In the genomic region with DNA sequence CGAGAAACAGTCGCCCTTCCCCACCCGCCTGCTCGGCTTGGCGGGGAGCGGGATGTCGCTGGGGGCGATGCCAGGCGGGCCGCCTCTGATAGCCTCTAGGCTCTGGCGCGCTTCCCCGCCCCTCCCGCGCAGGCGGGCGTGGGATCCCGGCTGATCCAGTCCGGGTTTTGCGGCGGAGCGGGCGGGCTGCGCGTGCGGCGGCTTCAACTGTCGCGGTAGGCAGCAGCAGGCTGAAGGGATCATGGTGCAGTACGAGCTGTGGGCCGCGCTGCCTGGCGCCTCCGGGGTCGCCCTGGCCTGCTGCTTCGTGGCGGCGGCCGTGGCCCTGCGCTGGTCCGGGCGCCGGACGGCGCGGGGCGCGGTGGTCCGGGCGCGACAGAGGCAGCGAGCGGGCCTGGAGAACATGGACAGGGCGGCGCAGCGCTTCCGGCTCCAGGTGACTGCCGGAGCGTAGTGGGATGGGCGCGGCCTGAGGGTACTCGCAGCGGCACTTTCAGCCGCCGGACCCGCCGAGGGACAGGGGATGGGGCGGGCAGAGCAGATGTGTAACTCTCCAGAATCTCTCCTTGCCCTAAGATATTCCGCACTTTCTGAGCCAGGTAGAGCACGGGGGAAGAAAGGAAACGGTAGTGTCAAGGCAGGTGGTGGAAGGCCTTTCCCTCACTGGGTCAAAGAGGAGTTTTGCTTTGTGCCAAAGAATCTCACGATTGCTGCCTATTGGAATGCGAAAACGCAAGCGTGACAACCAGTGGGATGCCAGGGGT, we compare ENCODE assay signal across 8 cellular contexts. TPM values are rescaled to one million over a fixed set of nuclear protein-coding genes. Genes with fewer than 3 reads are reported as not detected.
DNase-seq lines count a peak whose midpoint lies in the region; ATAC-seq lines count a peak whose summit lies in the region.

FAAH (plus strand) TSS at position 210 of the 764 bp plus-strand sequence; CDS start at position 242, 32 bp downstream.

- peaks cover 9% of the 10 kb centered on the region for H3K4me1 Mint-ChIP-seq in activated CD4-positive, alpha-beta T cell treated with anti-CD3 and anti-CD28 coated beads for 36 hours

- peak in 5 of 6 experiments; percentile 17 to 56 (median 41) for DNase-seq in stimulated activated naive CD4-positive, alpha-beta T cell (lab: John Stamatoyannopoulos, UW)
- no peak for DNase-seq in stimulated activated naive CD4-positive, alpha-beta T cell treated with Interleukin-2 at 50 U/mL for 16 hours (lab: John Stamatoyannopoulos, UW)
- DNase-seq in activated CD4-positive, alpha-beta T cell treated with anti-CD3 and anti-CD28 coated beads for 36 hours, result peak; percentile 79
- DNase-seq in cortex of kidney (lab: John Stamatoyannopoulos, UW) (peak; percentile 19), left lobe of liver (ENCODE audit: low spot score) (peak; percentile 87), MV-4-11 (lab: John Stamatoyannopoulos, UW) (no peak), HPDE6-E6E7 (ENCODE audit: extremely low spot score) (no peak)
- DNase-seq in stimulated activated CD4-positive, alpha-beta T cell treated with anti-CD3 and anti-CD28 coated beads, Interleukin-1b, Interleukin-23, amount 100 ng/mL, for 4 hours (ENCODE audit: low read depth in 2 of 2), result peak; percentile 15 to 45

- H3K27ac Mint-ChIP-seq in activated CD4-positive, alpha-beta T cell treated with anti-CD3 and anti-CD28 coated beads for 36 hours, result peak within 1 kb of the TSS; percentile 2

- CTCF ChIA-PET in activated CD4-positive, alpha-beta T cell treated with anti-CD3 and anti-CD28 coated beads for 36 hours (lab: Charles Lee), result interaction anchor here (0.6 to 0.7 kb wide), 2 partner anchors 9 to 60 kb away, joined by 3 to 4 read pairs; no protein-coding TSS in a partner anchor

- intact Hi-C loops in activated CD4-positive, alpha-beta T cell treated with anti-CD3 and anti-CD28 coated beads for 36 hours (cut with DNase I, micrococcal nuclease), result loop anchor here in 1 of 2 experiments (1.0 to 5.0 kb wide), 2 partner anchors 147 to 323 kb away; partner anchors contain the start of genes EFCAB14 and RAD54L

- peak within 1 kb of the TSS; percentile 66 for H3K4me3 Mint-ChIP-seq in activated CD4-positive, alpha-beta T cell treated with anti-CD3 and anti-CD28 coated beads for 36 hours

- POLR2A ChIA-PET in activated CD4-positive, alpha-beta T cell treated with anti-CD3 and anti-CD28 coated beads for 36 hours (lab: Charles Lee), result no interaction called here

- peaks cover 8% of the 10 kb centered on the region for H3K27me3 Mint-ChIP-seq in activated CD4-positive, alpha-beta T cell treated with anti-CD3 and anti-CD28 coated beads for 36 hours

- ATAC-seq in activated CD4-positive, alpha-beta T cell treated with anti-CD3 and anti-CD28 coated beads for 36 hours, result peak; percentile 86
- peak; percentile 89 for ATAC-seq in left lobe of liver

- H3K36me3 Mint-ChIP-seq in activated CD4-positive, alpha-beta T cell treated with anti-CD3 and anti-CD28 coated beads for 36 hours (ENCODE audit: low read depth), result peaks cover 12% of the 10 kb centered on the region

- H3K9me3 Mint-ChIP-seq in activated CD4-positive, alpha-beta T cell treated with anti-CD3 and anti-CD28 coated beads for 36 hours (ENCODE audit: low read depth), result peaks cover 17% of the 10 kb centered on the region

RNA-seq across cellular contexts. Expression of gene FAAH, which starts in this region (rescaled TPM):
- 1 to 10 TPM; 5.3 to 7.5 TPM for total RNA-seq in activated CD4-positive, alpha-beta T cell treated with anti-CD3 and anti-CD28 coated beads for 36 hours
- total RNA-seq in left lobe of liver, result 38.9 TPM

Comparison
In these comparisons a context has a peak if more than half of its experiments do, and no peak if none do; other contexts are left out.
1. DNase-seq: peak in stimulated activated naive CD4-positive, alpha-beta T cell (5 of 6), activated CD4-positive, alpha-beta T cell treated with anti-CD3 and anti-CD28 coated beads for 36 hours (single experiment), cortex of kidney (single experiment), left lobe of liver (single experiment) and stimulated activated CD4-positive, alpha-beta T cell treated with anti-CD3 and anti-CD28 coated beads, Interleukin-1b, Interleukin-23, amount 100 ng/mL, for 4 hours (2 of 2); none in stimulated activated naive CD4-positive, alpha-beta T cell treated with Interleukin-2 at 50 U/mL for 16 hours (single experiment), MV-4-11 (single experiment) and HPDE6-E6E7 (single experiment).